In the genomic region with DNA sequence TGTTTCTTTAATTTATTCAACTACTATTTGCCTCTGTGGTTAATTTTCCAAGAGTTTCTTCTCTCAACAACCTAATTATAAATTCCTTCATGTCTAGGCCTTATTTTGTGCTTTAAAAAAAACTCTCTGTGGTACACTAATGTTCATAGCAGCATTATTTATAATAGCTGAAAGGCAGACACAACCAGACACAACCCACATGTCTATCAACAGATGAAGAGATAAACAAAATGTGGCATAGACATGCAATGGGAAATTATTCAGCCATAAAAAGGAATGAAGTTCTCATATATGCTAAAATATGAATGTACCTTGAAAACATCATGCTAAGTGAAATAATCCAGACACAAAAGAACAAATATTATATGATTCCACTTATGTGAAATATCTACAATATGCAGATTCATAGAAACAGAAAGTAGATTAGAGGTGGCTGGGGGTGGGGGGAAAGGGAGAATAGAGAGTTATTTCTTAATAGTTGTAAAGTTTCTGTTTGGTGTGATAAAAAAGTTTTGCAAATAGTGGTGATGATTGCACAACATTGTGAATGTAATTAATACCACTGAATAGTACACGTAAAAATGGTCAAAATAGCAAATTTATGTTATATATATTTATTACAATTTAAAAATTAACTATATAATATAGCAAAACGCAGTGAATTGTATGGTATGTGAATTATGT, we compare ENCODE assay signal across 17 cellular contexts. TPM values are rescaled to one million over a fixed set of nuclear protein-coding genes. Genes with fewer than 3 reads are reported as not detected.
DNase-seq lines count a peak whose midpoint lies in the region; ATAC-seq and TF ChIP-seq lines count a peak whose summit lies in the region.
"Had no signal": no experiment of that assay in that cellular context is flagged by ENCODE, and none has a peak within 500 bp of the region (broad histone marks: within the 10 kb centered on the region; RNA-seq: fewer than 3 reads in every experiment).

No MANE protein-coding gene starts in this region.

- CTCF ChIA-PET in PC-3 (lab: Charles Lee): no interaction called here

- no peaks in the 10 kb centered on the region for H3F3A ChIP-seq in PC-3 (ENCODE audit: low read length, unreplicated experiment)

- no peaks in the 10 kb centered on the region for H3K27me3 Mint-ChIP-seq in progenitor cell of endocrine pancreas

- no peaks in the 10 kb centered on the region for H3K4me1 Mint-ChIP-seq in progenitor cell of endocrine pancreas (ENCODE audit: low read depth)

- H3K27me3 ChIP-seq in PC-3 (ENCODE audit: low read length): no peaks in the 10 kb centered on the region

- no peak for ATAC-seq in PC-3
- ATAC-seq in GM18517 (IDR thresholded peaks at IDR 0.05; ENCODE audit: unreplicated experiment): no peak
- ATAC-seq: Panc1 had no signal

- no peak overlapping the region for H3K27ac ChIP-seq in PC-3 (ENCODE audit: low read length)

- POLR2A ChIA-PET in PC-3 (lab: Charles Lee; ENCODE audit: unreplicated experiment): no interaction called here

- no peaks in the 10 kb centered on the region for H3K4me1 ChIP-seq in PC-3 (ENCODE audit: insufficient read depth, low read length)
- H3K4me1 ChIP-seq: Caco-2 had no signal

- H3K4me2 ChIP-seq in PC-3 (ENCODE audit: low read length): no peak overlapping the region

- no peak overlapping the region for H3K9ac ChIP-seq in PC-3 (ENCODE audit: low read length)

- H3K36me3 ChIP-seq in PC-3 (ENCODE audit: low read depth, low read length): no peaks in the 10 kb centered on the region

- no TSS peak for BruUV-seq in PC-3 (replicated peaks; lab: Mats Ljungman, UMichigan)

- H4K20me1 ChIP-seq in PC-3 (ENCODE audit: low read length): no peaks in the 10 kb centered on the region

- H3K9me3 Mint-ChIP-seq in progenitor cell of endocrine pancreas (ENCODE audit: low read depth): peaks cover 8% of the 10 kb centered on the region

- H3K79me2 ChIP-seq in PC-3 (ENCODE audit: low read length): no peaks in the 10 kb centered on the region

- no peaks in the 10 kb centered on the region for H3K9me2 ChIP-seq in PC-3 (replicated peaks; ENCODE audit: low read length)

- TF ChIP-seq CTCF in AG10803 (conservative IDR thresholded peaks at IDR 0.05; ENCODE audit: low read length) (no peak), PC-3 (conservative IDR thresholded peaks at IDR 0.05; ENCODE audit: low read depth, low read length) (no peak), fibroblast of villous mesenchyme (IDR thresholded peaks at IDR 0.05; ENCODE audit: insufficient read depth, low read depth, low read length) (no peak), progenitor cell of endocrine pancreas (IDR thresholded peaks at IDR 0.05; ENCODE audit: unreplicated experiment) (no peak)

- H3K36me3 Mint-ChIP-seq in progenitor cell of endocrine pancreas (ENCODE audit: insufficient read depth): no peaks in the 10 kb centered on the region

- no peak overlapping the region for H3K4me3 Mint-ChIP-seq in progenitor cell of endocrine pancreas (ENCODE audit: low read depth)

- H3K9me3 ChIP-seq in PC-3 (ENCODE audit: low read length): peaks cover 3% of the 10 kb centered on the region

- intact Hi-C loops in PC-3 (cut with micrococcal nuclease): no loop called here

- 0 out of 2 replicates have a peak overlapping the region, but pooled peaks have one; percentile 22 for H2AFZ ChIP-seq in PC-3 (ENCODE audit: low read length)

- H3K27ac Mint-ChIP-seq in progenitor cell of endocrine pancreas: no peak overlapping the region

- DNase-seq in AG10803 (ENCODE audit: low read depth) (peak; percentile 42), H4 (ENCODE audit: low spot score) (peak; percentile 2), PC-3 (no peak), fibroblast of villous mesenchyme (ENCODE audit: low read depth) (peak; percentile 68), NCI-H2107 (lab: John Stamatoyannopoulos, UW) (no peak), progenitor cell of endocrine pancreas (ENCODE audit: low spot score, unreplicated experiment) (no peak), KBM-7 (no peak)
- DNase-seq: Caco-2, MV-4-11, NCI-H1436 treated with DMSO at 0.1 percent for 48 hours, NCI-H2081 treated with DMSO at 0.1 percent for 48 hours, NCI-H2227 treated with DMSO at 0.1 percent for 48 hours, NCI-H524 treated with DMSO at 0.1 percent for 48 hours, SHP77, SW 1271 had no signal

- no peak overlapping the region for H3K4me3 ChIP-seq in AG10803 (ENCODE audit: low read length)
- H3K4me3 ChIP-seq in PC-3 (ENCODE audit: low read length): no peak overlapping the region
- H3K4me3 ChIP-seq in fibroblast of villous mesenchyme (ENCODE audit: low read depth, low read length): no peak overlapping the region

- in situ Hi-C loops in KBM-7 (cut with MboI; ENCODE audit: low pct_unique_long_range_greater_than_20kb, low sequenced_read_pairs): no loop called here

RNA-seq across cellular contexts. Expression of gene RASGRP3, which starts 28.1 kb away (rescaled TPM):
- total RNA-seq in H4 (2014; rRNA removed; shearing (Covaris generic)): 3.2 and 6.3 TPM in 2 replicates
- total RNA-seq in PC-3 (2014; rRNA removed): 0.15 and 0.52 TPM in 2 replicates
- 4.2 and 12.1 TPM in 2 replicates for total RNA-seq in fibroblast of villous mesenchyme
- 0.49 TPM in 1 of 2 replicates, not detected in the other for total RNA-seq in progenitor cell of endocrine pancreas

Comparison
In these comparisons a context has a peak if more than half of its experiments do, and no peak if none do; other contexts are left out.
1. DNase-seq: peak in AG10803 (single experiment), H4 (single experiment) and fibroblast of villous mesenchyme (single experiment); none in PC-3 (single experiment), NCI-H2107 (single experiment), progenitor cell of endocrine pancreas (single experiment) and KBM-7 (single experiment).